In the genomic region with DNA sequence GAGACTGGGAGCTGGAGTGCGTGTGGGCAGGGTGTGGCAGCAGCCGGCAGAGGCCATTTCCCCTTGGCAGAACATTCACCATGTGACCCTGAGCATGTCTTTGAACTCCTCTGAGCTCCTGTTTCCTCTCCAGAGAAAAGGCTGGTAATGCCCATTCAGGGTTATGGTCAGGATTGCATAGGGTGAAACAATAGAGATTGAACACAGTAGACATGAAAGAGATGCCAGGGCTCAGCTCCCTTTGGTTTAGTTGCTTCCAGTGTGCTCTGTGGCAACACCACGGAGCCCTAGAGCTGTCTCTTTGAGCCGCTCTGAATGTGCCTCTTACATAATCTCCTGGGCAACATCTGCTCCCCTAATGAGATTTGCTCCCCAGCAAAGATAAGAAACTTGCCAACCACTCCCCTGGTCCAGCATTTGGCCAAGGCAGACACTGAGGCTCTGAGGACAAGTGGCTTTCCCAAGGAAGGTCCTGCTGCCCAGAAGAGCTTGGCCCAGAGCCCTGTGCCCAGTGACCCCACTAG, we compare ENCODE assay signal across 9 cellular contexts. TPM values are rescaled to one million over a fixed set of nuclear protein-coding genes. Genes with fewer than 3 reads are reported as not detected.
DNase-seq lines count a peak whose midpoint lies in the region; ATAC-seq and TF ChIP-seq lines count a peak whose summit lies in the region.
"Had no signal": no experiment of that assay in that cellular context is flagged by ENCODE, and none has a peak within 500 bp of the region (broad histone marks: within the 10 kb centered on the region; RNA-seq: fewer than 3 reads in every experiment).

No MANE protein-coding gene starts in this region.

- no peaks in the 10 kb centered on the region for H3K27me3 ChIP-seq in SK-N-SH (ENCODE audit: insufficient read depth)
- H3K27me3 ChIP-seq in gastroesophageal sphincter = peaks cover 11% of the 10 kb centered on the region
- no peaks in the 10 kb centered on the region for H3K27me3 ChIP-seq in subcutaneous abdominal adipose tissue (ENCODE audit: control insufficient read depth in 5 of 5, insufficient read depth in 4 of 5, low read length in 5 of 5)

- POLR2A ChIA-PET in SK-N-SH (lab: Yijun Ruan, JAX) = interaction anchor here (0.9 to 1.2 kb wide), 3 partner anchors 10 to 34 kb away, joined by 3 to 4 read pairs (median 3); partner anchors contain the start of genes DDX24 and IFI27L1

- H3F3A ChIP-seq in SK-N-SH (replicated peaks; ENCODE audit: insufficient read depth) = no peaks in the 10 kb centered on the region

- H3K4me2 ChIP-seq in SK-N-SH = no peak overlapping the region

- CTCF ChIA-PET in SK-N-SH (lab: Yijun Ruan, JAX) = interaction anchor here (0.7 to 3.0 kb wide), 7 partner anchors 14 to 176 kb away, joined by 3 to 14 read pairs (median 5); partner anchors contain the start of gene IFI27L2

- DNase-seq in SK-N-SH = peak; percentile 64
- DNase-seq in cerebellar nuclear complex (lab: John Stamatoyannopoulos, UW) = no peak
- DNase-seq: central memory CD4-positive, alpha-beta T cell; GF-D8; retina had no signal

- no peaks in the 10 kb centered on the region for H3K79me2 ChIP-seq in SK-N-SH (ENCODE audit: insufficient read depth)

- no peak overlapping the region for H3K4me3 ChIP-seq in SK-N-SH (ENCODE audit: low read depth in 2 of 2, low read length in 1 of 2)
- no peak overlapping the region for H3K4me3 ChIP-seq in gastroesophageal sphincter
- peak overlapping the region in 3 of 5 donors; percentile 22 to 43 (median 24) for H3K4me3 ChIP-seq in subcutaneous abdominal adipose tissue (ENCODE audit: low read depth in 1 of 5, low read length in 5 of 5)

- peak; percentile 54 for ATAC-seq in gastroesophageal sphincter
- ATAC-seq in HG02981 (IDR thresholded peaks at IDR 0.05; ENCODE audit: unreplicated experiment) = no peak
- no peak for ATAC-seq in HG02678 (IDR thresholded peaks at IDR 0.05; ENCODE audit: unreplicated experiment)

- H3K9me3 ChIP-seq in SK-N-SH (no peaks in the 10 kb centered on the region), gastroesophageal sphincter (peaks cover 0 to 12% (median 0%) of the 10 kb centered on the region in 3 donors), subcutaneous abdominal adipose tissue (ENCODE audit: control insufficient read depth in 5 of 5, low read length in 5 of 5) (peaks cover 0 to 13% (median 11%) of the 10 kb centered on the region in 5 donors)

- TF ChIP-seq POLR2A in gastroesophageal sphincter (IDR thresholded peaks at IDR 0.05) = no peak

- TF ChIP-seq CTCF in SK-N-SH (IDR thresholded peaks at IDR 0.05) = no peak
- no peak for TF ChIP-seq CTCF in gastroesophageal sphincter (IDR thresholded peaks at IDR 0.05)

- H3K9ac ChIP-seq in SK-N-SH = no peak overlapping the region
- peak overlapping the region in 1 of 5 donors; percentile 7 for H3K9ac ChIP-seq in subcutaneous abdominal adipose tissue (ENCODE audit: low read length in 5 of 5)

- H3K4me1 ChIP-seq in SK-N-SH (ENCODE audit: control insufficient read depth in 1 of 2, insufficient read depth in 2 of 2, low read depth in 1 of 2, low read length in 1 of 2) = peaks cover 0 to 38% of the 10 kb centered on the region in 2 experiments; a peak in 1 of 4 replicates
- peaks cover 0 to 27% (median 14%) of the 10 kb centered on the region in 3 donors for H3K4me1 ChIP-seq in gastroesophageal sphincter
- H3K4me1 ChIP-seq in subcutaneous abdominal adipose tissue (ENCODE audit: control insufficient read depth in 5 of 5, insufficient read depth in 5 of 5, low read length in 5 of 5) = peaks cover 8 to 50% (median 33%) of the 10 kb centered on the region in 5 donors

- H3K27ac ChIP-seq in SK-N-SH (ENCODE audit: low read depth in 2 of 2, low read length in 1 of 2) (peak overlapping the region in 1 of 2 experiments; percentile 5; a peak in 1 of 4 replicates), gastroesophageal sphincter (peak overlapping the region in 3 of 4 donors; percentile 78 to 84 (median 80)), subcutaneous abdominal adipose tissue (ENCODE audit: low read depth, low read length) (peak overlapping the region; percentile 74)

- no peak for TF ChIP-seq RAD21 in SK-N-SH (IDR thresholded peaks at IDR 0.05; ENCODE audit: low read length)

- H2AFZ ChIP-seq in SK-N-SH (ENCODE audit: low read depth) = no peak overlapping the region

- no peaks in the 10 kb centered on the region for H3K36me3 ChIP-seq in SK-N-SH (replicated peaks in 1 of 2; ENCODE audit: control insufficient read depth in 1 of 2, insufficient read depth in 2 of 2, low read length in 1 of 2)
- no peaks in the 10 kb centered on the region for H3K36me3 ChIP-seq in gastroesophageal sphincter
- H3K36me3 ChIP-seq in subcutaneous abdominal adipose tissue (ENCODE audit: control insufficient read depth in 5 of 5, insufficient read depth in 5 of 5, low read length in 5 of 5) = peaks cover 0 to 9% (median 6%) of the 10 kb centered on the region in 5 donors

- TF ChIP-seq EP300 in SK-N-SH (IDR thresholded peaks at IDR 0.05; ENCODE audit: borderline replicate concordance in 1 of 2, low read depth in 1 of 2, low read length in 1 of 2) (peak in 1 of 2 experiments; percentile 44; a peak in 1 of 4 replicates), gastroesophageal sphincter (IDR thresholded peaks at IDR 0.05) (no peak)

- WGBS in SK-N-SH (ENCODE audit: low lambda C conversion rate) = 45% methylated on average over 3 of the region's 4 CpGs
- WGBS in gastroesophageal sphincter (ENCODE audit: low coverage in 1 of 2), 2 donors = 23% methylated on average over 4 of the region's 4 CpGs; no CpG with 5 or more reads in 1 of the 2 donors

- no peaks in the 10 kb centered on the region for H3K9me2 ChIP-seq in SK-N-SH

- no peaks in the 10 kb centered on the region for H4K20me1 ChIP-seq in SK-N-SH (ENCODE audit: insufficient read depth)

TF ChIP-seq in SK-N-SH, 30 proteins besides CTCF, POLR2A, EP300 and RAD21 (continues in another document):
- TF ChIP-seq, protein P1, sequence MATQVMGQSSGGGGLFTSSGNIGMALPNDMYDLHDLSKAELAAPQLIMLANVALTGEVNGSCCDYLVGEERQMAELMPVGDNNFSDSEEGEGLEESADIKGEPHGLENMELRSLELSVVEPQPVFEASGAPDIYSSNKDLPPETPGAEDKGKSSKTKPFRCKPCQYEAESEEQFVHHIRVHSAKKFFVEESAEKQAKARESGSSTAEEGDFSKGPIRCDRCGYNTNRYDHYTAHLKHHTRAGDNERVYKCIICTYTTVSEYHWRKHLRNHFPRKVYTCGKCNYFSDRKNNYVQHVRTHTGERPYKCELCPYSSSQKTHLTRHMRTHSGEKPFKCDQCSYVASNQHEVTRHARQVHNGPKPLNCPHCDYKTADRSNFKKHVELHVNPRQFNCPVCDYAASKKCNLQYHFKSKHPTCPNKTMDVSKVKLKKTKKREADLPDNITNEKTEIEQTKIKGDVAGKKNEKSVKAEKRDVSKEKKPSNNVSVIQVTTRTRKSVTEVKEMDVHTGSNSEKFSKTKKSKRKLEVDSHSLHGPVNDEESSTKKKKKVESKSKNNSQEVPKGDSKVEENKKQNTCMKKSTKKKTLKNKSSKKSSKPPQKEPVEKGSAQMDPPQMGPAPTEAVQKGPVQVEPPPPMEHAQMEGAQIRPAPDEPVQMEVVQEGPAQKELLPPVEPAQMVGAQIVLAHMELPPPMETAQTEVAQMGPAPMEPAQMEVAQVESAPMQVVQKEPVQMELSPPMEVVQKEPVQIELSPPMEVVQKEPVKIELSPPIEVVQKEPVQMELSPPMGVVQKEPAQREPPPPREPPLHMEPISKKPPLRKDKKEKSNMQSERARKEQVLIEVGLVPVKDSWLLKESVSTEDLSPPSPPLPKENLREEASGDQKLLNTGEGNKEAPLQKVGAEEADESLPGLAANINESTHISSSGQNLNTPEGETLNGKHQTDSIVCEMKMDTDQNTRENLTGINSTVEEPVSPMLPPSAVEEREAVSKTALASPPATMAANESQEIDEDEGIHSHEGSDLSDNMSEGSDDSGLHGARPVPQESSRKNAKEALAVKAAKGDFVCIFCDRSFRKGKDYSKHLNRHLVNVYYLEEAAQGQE (IDR thresholded peaks at IDR 0.05; ENCODE audit: low read depth, low read length) = no peak
- no peak for TF ChIP-seq MXI1 (IDR thresholded peaks at IDR 0.05; ENCODE audit: low read depth, low read length)
- no peak for TF ChIP-seq NRF1 (IDR thresholded peaks at IDR 0.05; ENCODE audit: low read depth, low read length)
- no peak for TF ChIP-seq FOSL2 (IDR thresholded peaks at IDR 0.05; ENCODE audit: borderline replicate concordance, low read depth)
- TF ChIP-seq GATA2 (CRISPR knock-in tag; IDR thresholded peaks at IDR 0.05) = peak; percentile 75
- TF ChIP-seq TEAD4 (IDR thresholded peaks at IDR 0.05; ENCODE audit: borderline replicate concordance, insufficient read depth) = no peak
- no peak for TF ChIP-seq RFX5 (IDR thresholded peaks at IDR 0.05; ENCODE audit: low read length)
- TF ChIP-seq RCOR1 (IDR thresholded peaks at IDR 0.05; ENCODE audit: low read length) = peak; percentile 35; the same call in 1 of the 2 replicates

RNA-seq across cellular contexts. Expression of gene IFI27, which starts 4.6 kb away (rescaled TPM):
- polyA plus RNA-seq in SK-N-SH (2012; rRNA removed) = 1.2 and 2.4 TPM in 2 replicates
- polyA plus RNA-seq in SK-N-SH (2012; cell fraction: cytosol; rRNA removed) = 0.19 and 1.6 TPM in 2 replicates
- polyA plus RNA-seq in SK-N-SH (2012; cell fraction: nucleus; rRNA removed) = 5.0 and 6.8 TPM in 2 replicates
- total RNA-seq in gastroesophageal sphincter = 100 to 1,000 TPM in 3 of 4 donors, 10 to 100 TPM in 1; 61.2 to 247 (median 175) TPM

RNA-seq across cellular contexts. Expression of gene IFI27L2, which starts 14.3 kb away (rescaled TPM):
- 200 and 208 TPM in 2 replicates for polyA plus RNA-seq in SK-N-SH (2012; rRNA removed)
- 96.4 and 123 TPM in 2 replicates for polyA plus RNA-seq in SK-N-SH (2012; cell fraction: cytosol; rRNA removed)
- polyA plus RNA-seq in SK-N-SH (2012; cell fraction: nucleus; rRNA removed) = 63.8 and 108 TPM in 2 replicates
- total RNA-seq in gastroesophageal sphincter = 10 to 100 TPM; 25.7 to 67.2 (median 52.2) TPM

RNA-seq across cellular contexts. Expression of gene IFI27L1, which starts 34.0 kb away (rescaled TPM):
- polyA plus RNA-seq in SK-N-SH (2012; rRNA removed) = 35.3 and 41.1 TPM in 2 replicates
- polyA plus RNA-seq in SK-N-SH (2012; cell fraction: cytosol; rRNA removed) = 31.2 and 32.9 TPM in 2 replicates
- 31.6 and 36.7 TPM in 2 replicates for polyA plus RNA-seq in SK-N-SH (2012; cell fraction: nucleus; rRNA removed)
- total RNA-seq in gastroesophageal sphincter = 1 to 10 TPM; 3.4 to 9.3 (median 7.4) TPM

RNA-seq across cellular contexts. Expression of gene DDX24, which starts 34.1 kb away (rescaled TPM):
- 108 and 148 TPM in 2 replicates for polyA plus RNA-seq in SK-N-SH (2012; rRNA removed)
- polyA plus RNA-seq in SK-N-SH (2012; cell fraction: cytosol; rRNA removed) = 109 and 110 TPM in 2 replicates
- 208 and 215 TPM in 2 replicates for polyA plus RNA-seq in SK-N-SH (2012; cell fraction: nucleus; rRNA removed)
- total RNA-seq in gastroesophageal sphincter = 100 to 1,000 TPM; 182 to 252 (median 201) TPM

RNA-seq across cellular contexts. Expression of gene PPP4R4, which starts 59.0 kb away (rescaled TPM):
- polyA plus RNA-seq in SK-N-SH (2012; rRNA removed) = 2.5 and 3.5 TPM in 2 replicates
- polyA plus RNA-seq in SK-N-SH (2012; cell fraction: cytosol; rRNA removed) = 4.5 and 5.6 TPM in 2 replicates
- polyA plus RNA-seq in SK-N-SH (2012; cell fraction: nucleus; rRNA removed) = 2.1 and 5.6 TPM in 2 replicates
- total RNA-seq in gastroesophageal sphincter = 1 to 10 TPM in 2 of 4 donors, under 1 TPM in 2; 0.12 to 6.5 (median 1.4) TPM

Comparison
In these comparisons a context has a peak if more than half of its experiments do, and no peak if none do; other contexts are left out.
1. H3K4me3 ChIP-seq: peak in subcutaneous abdominal adipose tissue (3 of 5); none in SK-N-SH (0 of 2) and gastroesophageal sphincter (0 of 2).